Comparison of ENCODE assay signal across 25 cellular contexts in the genomic region with DNA sequence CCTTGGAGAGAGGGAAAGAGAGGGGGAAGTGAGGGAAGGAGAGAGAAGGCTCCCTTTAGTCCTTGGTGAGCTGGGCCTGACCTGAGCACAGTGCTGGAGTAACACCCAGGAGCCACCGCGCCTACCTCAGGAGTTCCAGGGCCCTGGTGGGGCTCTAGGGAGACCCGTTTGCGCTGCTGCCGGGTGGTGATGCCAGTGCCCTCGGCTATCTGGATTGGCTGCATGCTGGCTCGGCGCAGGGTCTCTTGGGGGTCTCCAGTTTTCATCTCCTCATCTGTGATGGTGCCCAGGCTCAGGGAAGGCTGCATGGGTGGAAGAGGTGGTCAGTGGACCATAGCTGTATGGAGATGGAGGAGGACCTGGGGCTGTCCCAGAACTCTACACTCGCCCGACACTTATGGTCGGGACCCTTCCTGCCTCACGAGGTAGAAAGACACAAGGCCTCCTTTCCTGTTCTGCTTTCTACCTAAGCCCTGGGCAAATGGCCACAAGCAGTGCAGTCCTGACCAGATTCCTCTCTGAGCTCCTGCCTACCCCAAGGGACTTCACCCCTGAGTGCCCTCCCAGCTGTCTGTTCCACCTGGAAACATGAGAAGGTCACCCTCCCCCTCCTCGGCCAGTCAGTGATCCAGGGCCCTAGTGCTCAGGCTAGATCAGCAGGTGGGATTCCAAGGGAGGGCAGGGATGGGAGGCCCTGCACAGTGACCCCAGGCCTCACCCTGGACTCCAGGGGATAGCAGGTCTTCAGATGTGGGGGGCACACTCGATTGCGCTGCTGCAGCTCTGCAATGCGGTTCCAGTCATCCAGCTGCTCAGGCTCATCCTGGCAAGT. TPM values are rescaled to one million over a fixed set of nuclear protein-coding genes. Genes with fewer than 3 reads are reported as not detected.
DNase-seq lines count a peak whose midpoint lies in the region; ATAC-seq, FAIRE-seq and TF ChIP-seq lines count a peak whose summit lies in the region.
"Had no signal": no experiment of that assay in that cellular context is flagged by ENCODE, and none has a peak within 500 bp of the region (broad histone marks: within the 10 kb centered on the region; RNA-seq: fewer than 3 reads in every experiment).

No MANE protein-coding gene starts in this region.

- FAIRE-seq in H1 (lab: Jason Lieb, UNC), result no peak
- no peak for FAIRE-seq in HTR-8/SVneo (lab: Jason Lieb, UNC)
- FAIRE-seq: GM19239 had no signal

- no peak overlapping the region for H3K23ac ChIP-seq in H1 (ENCODE audit: insufficient read length)

- H3K4me1 ChIP-seq in H1 (replicated peaks in 1 of 4; ENCODE audit: control insufficient read depth in 3 of 4, insufficient read depth in 4 of 4, low read length in 3 of 4) (no peaks in the 10 kb centered on the region), sigmoid colon (peaks cover 0 to 35% (median 23%) of the 10 kb centered on the region in 4 donors)

- no peak overlapping the region for H2BK12ac ChIP-seq in H1 (ENCODE audit: low read depth, low read length)

- CTCF ChIA-PET in H1 (lab: Charles Lee; ENCODE audit: partially characterized antibody), result interaction anchor here (0.9 to 3.5 kb wide), 8 partner anchors 9 to 88 kb away, joined by 3 to 17 read pairs (median 4); no protein-coding TSS in a partner anchor

- ATAC-seq in activated naive CD4-positive, alpha-beta T cell treated with anti-CD3 and anti-CD28 coated beads, Interleukin-2, amount 50 U/mL, for 72 hours, result no peak
- no peak for ATAC-seq in stimulated activated effector memory CD8-positive, alpha-beta T cell treated with anti-CD3 and anti-CD28 coated beads, Interleukin-12 subunit alpha, Interleukin-12 subunit beta, amount 100 ng/mL, for 72 hours
- ATAC-seq: naive thymus-derived CD8-positive, alpha-beta T cell; WTC11 had no signal

- no peak for TF ChIP-seq CTCF in H1 (IDR thresholded peaks at IDR 0.05; ENCODE audit: control extremely low read depth in 1 of 3, insufficient read depth in 1 of 3, low read depth in 1 of 3, low read length in 3 of 3)
- TF ChIP-seq CTCF in sigmoid colon (IDR thresholded peaks at IDR 0.05), result no peak

- H3K56ac ChIP-seq in H1 (replicated peaks; ENCODE audit: insufficient read length, low read depth, low read length), result no peak overlapping the region

- H3K9ac ChIP-seq in H1 (replicated peaks in 1 of 4; ENCODE audit: extremely low read depth in 1 of 4, low read depth in 3 of 4, low read length in 3 of 4), result no peak overlapping the region

- no peak overlapping the region for H2BK120ac ChIP-seq in H1 (replicated peaks; ENCODE audit: low read depth, low read length)

- no peaks in the 10 kb centered on the region for H3K9me3 Mint-ChIP-seq in activated naive CD4-positive, alpha-beta T cell treated with anti-CD3 and anti-CD28 coated beads, Interleukin-2, amount 50 U/mL, for 72 hours
- H3K9me3 Mint-ChIP-seq in stimulated activated effector memory CD8-positive, alpha-beta T cell treated with anti-CD3 and anti-CD28 coated beads, Interleukin-12 subunit alpha, Interleukin-12 subunit beta, amount 100 ng/mL, for 72 hours, result no peaks in the 10 kb centered on the region
- H3K9me3 Mint-ChIP-seq: HFFc6; naive thymus-derived CD8-positive, alpha-beta T cell; WTC11 had no signal

- H3K27me3 ChIP-seq in H1 (replicated peaks in 1 of 4; ENCODE audit: control insufficient read depth in 3 of 4, extremely low read depth in 1 of 4, insufficient read depth in 3 of 4, low read length in 3 of 4) (no peaks in the 10 kb centered on the region), sigmoid colon (no peaks in the 10 kb centered on the region)
- H3K27me3 ChIP-seq: brain microvascular endothelial cell, vagina had no signal

- no peak overlapping the region for H2BK5ac ChIP-seq in H1 (ENCODE audit: low read depth, low read length)

- H3K14ac ChIP-seq in H1 (ENCODE audit: insufficient read length), result no peak overlapping the region

- TF ChIP-seq RAD21 in Ishikawa (IDR thresholded peaks at IDR 0.05; ENCODE audit: low read depth) (no peak), H1 (IDR thresholded peaks at IDR 0.05 in 1 of 2, conservative IDR thresholded peaks at IDR 0.05 in 1 of 2; ENCODE audit: low read depth in 2 of 2, low read length in 2 of 2) (no peak)

- H4K91ac ChIP-seq in H1 (replicated peaks; ENCODE audit: insufficient read length, low read length), result no peak overlapping the region

- H3K23me2 ChIP-seq in H1 (ENCODE audit: low read depth, low read length), result no peaks in the 10 kb centered on the region

- no peak overlapping the region for H2AK5ac ChIP-seq in H1 (ENCODE audit: low read depth, low read length)

- H4K20me1 ChIP-seq in H1 (replicated peaks in 1 of 2; ENCODE audit: control insufficient read depth in 1 of 2, insufficient read depth in 2 of 2, low read length in 2 of 2), result peaks cover 24 to 29% of the 10 kb centered on the region in 2 experiments

- TF ChIP-seq POLR2A in H1 (IDR thresholded peaks at IDR 0.05; ENCODE audit: control extremely low read depth in 1 of 2, low read depth in 2 of 2, low read length in 2 of 2) (peak in 1 of 2 experiments; percentile 19; a peak in 1 of 3 replicates), sigmoid colon (IDR thresholded peaks at IDR 0.05) (no peak)

- H3K4me3 ChIP-seq in H1 (ENCODE audit: extremely low read depth in 1 of 4, insufficient read depth in 2 of 4, low read depth in 3 of 4, low read length in 4 of 4) (no peak overlapping the region), sigmoid colon (no peak overlapping the region)
- H3K4me3 ChIP-seq: thoracic aorta, vagina had no signal

- H3K27ac Mint-ChIP-seq in activated naive CD4-positive, alpha-beta T cell treated with anti-CD3 and anti-CD28 coated beads, Interleukin-2, amount 50 U/mL, for 72 hours, result peak overlapping the region; percentile 74 to 78
- H3K27ac Mint-ChIP-seq in stimulated activated effector memory CD8-positive, alpha-beta T cell treated with anti-CD3 and anti-CD28 coated beads, Interleukin-12 subunit alpha, Interleukin-12 subunit beta, amount 100 ng/mL, for 72 hours, result peak overlapping the region; percentile 98
- H3K27ac Mint-ChIP-seq: HFFc6, WTC11 had no signal

- H3K4me2 ChIP-seq in H1 (ENCODE audit: insufficient read depth in 1 of 2, low read depth in 2 of 2, low read length in 2 of 2), result no peak overlapping the region

- peaks cover 0 to 21% of the 10 kb centered on the region in 2 donors for H3K36me3 Mint-ChIP-seq in activated naive CD4-positive, alpha-beta T cell treated with anti-CD3 and anti-CD28 coated beads, Interleukin-2, amount 50 U/mL, for 72 hours
- H3K36me3 Mint-ChIP-seq in stimulated activated effector memory CD8-positive, alpha-beta T cell treated with anti-CD3 and anti-CD28 coated beads, Interleukin-12 subunit alpha, Interleukin-12 subunit beta, amount 100 ng/mL, for 72 hours, result peaks cover 95% of the 10 kb centered on the region

- H3K79me1 ChIP-seq in H1 (ENCODE audit: low read depth, low read length), result no peaks in the 10 kb centered on the region

- no peak for DNase-seq in activated naive CD4-positive, alpha-beta T cell treated with anti-CD3 and anti-CD28 coated beads, Interleukin-2, amount 50 U/mL, for 72 hours (ENCODE audit: low spot score in 2 of 2)
- DNase-seq in activated naive CD4-positive, alpha-beta T cell treated with Interleukin-2 at 50 U/mL for 16 hours, result no peak
- DNase-seq in H1 (ENCODE audit: low read depth in 1 of 2, low spot score in 2 of 2), result no peak
- no peak for DNase-seq in stimulated activated effector memory CD8-positive, alpha-beta T cell treated with anti-CD3 and anti-CD28 coated beads, Interleukin-12 subunit alpha, Interleukin-12 subunit beta, amount 100 ng/mL, for 72 hours (ENCODE audit: low spot score in 2 of 2)
- no peak for DNase-seq in NCI-H128 (lab: John Stamatoyannopoulos, UW; ENCODE audit: unreplicated experiment)
- DNase-seq in HTR-8/SVneo (ENCODE audit: insufficient read length, low spot score), result no peak
- no peak for DNase-seq in sigmoid colon
- DNase-seq: activated CD8-positive, alpha-beta memory T cell treated with anti-CD3 and anti-CD28 coated beads, Interleukin-2, amount 50 U/mL, for 4 hours; activated effector memory CD4-positive, alpha-beta T cell treated with Interleukin-2 at 50 U/mL for 16 hours; brain microvascular endothelial cell; CD4-positive, CD25-positive, alpha-beta regulatory T cell; cortex of kidney; DMS 273 treated with DMSO at 0.1 percent for 48 hours; GF-D8; HFFc6; Kasumi-1; mesenchymal stem cell; naive thymus-derived CD8-positive, alpha-beta T cell; NCI-H187 treated with DMSO at 0.1 percent for 48 hours; T-helper 9 cell had no signal

- H4K8ac ChIP-seq in H1 (ENCODE audit: extremely low read depth, insufficient read depth, low read length), result no peak overlapping the region

- POLR2A ChIA-PET in H1 (lab: Charles Lee; ENCODE audit: partially characterized antibody), result interaction anchor here (1.2 to 1.8 kb wide), 6 partner anchors 9 to 234 kb away, joined by 3 to 7 read pairs (median 4); no protein-coding TSS in a partner anchor

- peaks cover 27% of the 10 kb centered on the region for H3K4me1 Mint-ChIP-seq in stimulated activated effector memory CD8-positive, alpha-beta T cell treated with anti-CD3 and anti-CD28 coated beads, Interleukin-12 subunit alpha, Interleukin-12 subunit beta, amount 100 ng/mL, for 72 hours
- H3K4me1 Mint-ChIP-seq: WTC11 had no signal

- no peak overlapping the region for H3K27ac ChIP-seq in H1 (ENCODE audit: low read depth, low read length)
- peak overlapping the region in 2 of 4 donors; percentile 3 to 25 for H3K27ac ChIP-seq in sigmoid colon
- H3K27ac ChIP-seq: brain microvascular endothelial cell, thoracic aorta, vagina had no signal

- intact Hi-C loops in sigmoid colon (cut with DNase I), result no loop called here

- H2AFZ ChIP-seq in H1 (ENCODE audit: low read length), result no peak overlapping the region

- H3K18ac ChIP-seq in H1 (ENCODE audit: extremely low read depth, low read length), result no peak overlapping the region

- H3K36me3 ChIP-seq in H1 (ENCODE audit: control insufficient read depth in 2 of 4, insufficient read depth in 4 of 4, low read length in 3 of 4) (peaks cover 44 to 79% (median 64%) of the 10 kb centered on the region in 4 experiments), sigmoid colon (peaks cover 71 to 80% (median 77%) of the 10 kb centered on the region in 4 donors)

- no peaks in the 10 kb centered on the region for H3K79me2 ChIP-seq in H1 (ENCODE audit: control insufficient read depth in 1 of 2, insufficient read depth in 2 of 2, low read length in 2 of 2)

- H2BK20ac ChIP-seq in H1 (ENCODE audit: low read length), result no peak overlapping the region

- H4K5ac ChIP-seq in H1 (ENCODE audit: insufficient read length, low read depth, low read length), result no peak overlapping the region

- H3K4ac ChIP-seq in H1 (replicated peaks; ENCODE audit: insufficient read length, low read depth, low read length), result no peak overlapping the region

- 94% methylated on average over 16 of the region's 16 CpGs; no CpG with 5 or more reads in 1 of the 2 experiments for WGBS in H1 (ENCODE audit: extremely low coverage in 1 of 2, insufficient coverage in 1 of 2, insufficient read length in 1 of 2, insufficient replicate concordance in 2 of 2, low coverage in 1 of 2, low lambda C conversion rate in 2 of 2, missing lambda C conversion rate in 1 of 2), 2 experiments
- WGBS in sigmoid colon, 2 donors, result 93% methylated on average over 16 of the region's 16 CpGs

- TF ChIP-seq EP300 in Ishikawa (IDR thresholded peaks at IDR 0.05; ENCODE audit: borderline replicate concordance) (peak; percentile 59; the same call in 1 of the 2 replicates), H1 (IDR thresholded peaks at IDR 0.05; ENCODE audit: borderline replicate concordance in 1 of 2, low read depth in 2 of 2, low read length in 2 of 2) (no peak), sigmoid colon (IDR thresholded peaks at IDR 0.05) (no peak)

- H3K4me3 Mint-ChIP-seq in stimulated activated effector memory CD8-positive, alpha-beta T cell treated with anti-CD3 and anti-CD28 coated beads, Interleukin-12 subunit alpha, Interleukin-12 subunit beta, amount 100 ng/mL, for 72 hours, result no peak overlapping the region
- H3K4me3 Mint-ChIP-seq: CD4-positive, CD25-positive, alpha-beta regulatory T cell; HFFc6; naive thymus-derived CD8-positive, alpha-beta T cell; WTC11 had no signal

- no peaks in the 10 kb centered on the region for H3K9me3 ChIP-seq in H1 (ENCODE audit: insufficient read depth in 2 of 2, low read depth in 1 of 2, low read length in 1 of 2)
- H3K9me3 ChIP-seq in sigmoid colon, result no peaks in the 10 kb centered on the region
- H3K9me3 ChIP-seq: thoracic aorta, vagina had no signal

- no peak overlapping the region for H2BK15ac ChIP-seq in H1 (ENCODE audit: low read length)

RNA-seq across cellular contexts. Expression of a gene that starts 6.0 kb away (rescaled TPM):
- 10 to 100 TPM; 12.5 to 13.8 TPM for total RNA-seq in activated naive CD4-positive, alpha-beta T cell treated with anti-CD3 and anti-CD28 coated beads, Interleukin-2, amount 50 U/mL, for 72 hours
- 9.8 and 10.2 TPM in 2 replicates for total RNA-seq in H1 (2021; fragmentation: NEBNext Ultra II Directional; extraction: Animal tissue kit (Norgen Biotek cat#: 25700))
- polyA plus RNA-seq in H1 (2011; rRNA removed), result 17.0 and 17.7 TPM in 2 replicates
- polyA plus RNA-seq in H1 (2011; cell fraction: cytosol; rRNA removed), result 14.3 TPM
- 55.3 TPM for polyA plus RNA-seq in H1 (2011; cell fraction: nucleus; rRNA removed)
- 9.0 to 11.1 TPM (median 10.1 TPM) in 4 replicates for polyA plus RNA-seq in H1 (2012, experiment 1 of 2)
- 3.4 TPM for polyA plus RNA-seq in H1 (2012, experiment 2 of 2)
- polyA plus RNA-seq in H1 (2013, experiment 1 of 2), result 10.6 TPM
- polyA plus RNA-seq in H1 (2013, experiment 2 of 2), result 8.3 TPM
- 8.5 and 10.7 TPM in 2 replicates for polyA minus RNA-seq in H1 (2011; rRNA and poly(A)+ RNA removed)
- 3.4 TPM for polyA minus RNA-seq in H1 (2011; cell fraction: cytosol; rRNA and poly(A)+ RNA removed)
- 18.8 TPM for polyA minus RNA-seq in H1 (2011; cell fraction: nucleus; rRNA and poly(A)+ RNA removed)
- total RNA-seq in sigmoid colon, result 1 to 10 TPM; 2.5 to 7.5 (median 5.1) TPM
- polyA plus RNA-seq in sigmoid colon, result 10 to 100 TPM in 1 of 3 donors, 1 to 10 TPM in 2; 4.8 to 21.3 (median 6.0) TPM
